1 cellular context compared by ENCODE assay signal in the genomic region with DNA sequence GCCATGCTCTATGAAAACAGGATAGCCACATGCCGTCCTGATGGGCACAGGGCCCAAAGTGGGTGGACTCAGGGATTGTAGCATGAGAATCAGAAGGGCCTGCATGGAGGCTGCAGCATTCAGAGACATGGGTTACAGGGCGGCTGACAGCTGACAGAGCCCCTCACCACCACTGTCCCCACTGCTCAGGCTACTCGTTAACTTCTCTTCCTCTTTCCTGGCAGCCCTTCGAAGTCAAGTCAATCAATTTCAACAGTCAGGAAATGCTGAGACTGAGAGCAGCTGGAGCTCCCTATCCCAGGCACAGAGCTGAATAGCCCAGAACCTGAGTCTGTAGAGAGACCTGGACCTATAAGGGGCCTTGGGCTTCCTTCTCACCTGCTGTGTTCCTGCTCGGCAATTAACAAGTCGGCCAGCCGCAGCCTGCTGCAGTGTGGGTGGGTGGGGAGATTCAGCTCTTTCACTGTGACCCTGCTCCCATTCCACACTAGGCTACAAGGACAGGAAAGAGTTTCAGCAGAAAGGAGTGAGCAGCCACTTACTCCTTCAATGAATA.
TF ChIP-seq lines count a peak whose summit lies in the region.

No MANE protein-coding gene starts in this region.

TF ChIP-seq in H1, 55 proteins besides CTCF, POLR2A, EP300 and RAD21 (continued from another document):
- TF ChIP-seq HDAC2 (IDR thresholded peaks at IDR 0.05; ENCODE audit: borderline replicate concordance in 1 of 2, low read depth in 2 of 2, low read length in 2 of 2) (no peak), NRF1 (IDR thresholded peaks at IDR 0.05; ENCODE audit: low read depth, low read length) (no peak)
